Comparison of ENCODE assay signal across 22 cellular contexts in genomic region chr22:27997538-27997937, GRCh38.
DNase-seq lines count a peak whose midpoint lies in the region; ATAC-seq, FAIRE-seq and TF ChIP-seq lines count a peak whose summit lies in the region.
"Had no signal": no experiment of that assay in that cellular context is flagged by ENCODE, and none has a peak within 500 bp of the region (broad histone marks: within the 10 kb centered on the region; RNA-seq: fewer than 3 reads in every experiment).

No MANE protein-coding gene starts in this region.

- H3K9me3 Mint-ChIP-seq in activated T-helper 17 cell treated with anti-CD3 and anti-CD28 coated beads, Interleukin-2, amount 50 U/mL, for 72 hours, result no peaks in the 10 kb centered on the region
- H3K9me3 Mint-ChIP-seq: activated CD4-positive, alpha-beta memory T cell treated with anti-CD3 and anti-CD28 coated beads for 36 hours; immature natural killer cell had no signal

- H3K36me3 ChIP-seq in right atrium auricular region, result peaks cover 16% of the 10 kb centered on the region
- H3K36me3 ChIP-seq in adipocyte (ENCODE audit: control insufficient read depth, insufficient read depth, low read length, severe bottlenecking), result peaks cover 29% of the 10 kb centered on the region
- H3K36me3 ChIP-seq in kidney (ENCODE audit: control insufficient read depth in 1 of 2, insufficient read depth in 2 of 2, low read length in 2 of 2), result peaks cover 4 to 16% of the 10 kb centered on the region in 2 donors
- H3K36me3 ChIP-seq: MG63 had no signal

- H3K27me3 ChIP-seq in right atrium auricular region (no peaks in the 10 kb centered on the region), adipocyte (replicated peaks; ENCODE audit: control insufficient read depth, insufficient read depth, low read length) (no peaks in the 10 kb centered on the region)
- H3K27me3 ChIP-seq: adrenal gland, MG63 had no signal

- no peak overlapping the region for H3K4me3 ChIP-seq in right atrium auricular region
- H3K4me3 ChIP-seq in adipocyte (ENCODE audit: low read length), result no peak overlapping the region
- no peak overlapping the region for H3K4me3 ChIP-seq in kidney (ENCODE audit: low read length in 2 of 2)
- H3K4me3 ChIP-seq: adrenal gland, HAP-1, left ventricle myocardium inferior, MG63 had no signal

- H3K4me1 ChIP-seq in right atrium auricular region (no peaks in the 10 kb centered on the region), adipocyte (ENCODE audit: control insufficient read depth, insufficient read depth, low read length) (peaks cover 19% of the 10 kb centered on the region), kidney (ENCODE audit: control insufficient read depth in 1 of 2, insufficient read depth in 1 of 2, low read depth in 1 of 2, low read length in 2 of 2) (no peaks in the 10 kb centered on the region)
- H3K4me1 ChIP-seq: adrenal gland, HAP-1, left ventricle myocardium inferior had no signal

- FAIRE-seq in kidney (lab: Jason Lieb, UNC), result no peak
- FAIRE-seq: small intestine had no signal

- H3K9me3 ChIP-seq in right atrium auricular region, result no peaks in the 10 kb centered on the region
- no peaks in the 10 kb centered on the region for H3K9me3 ChIP-seq in adipocyte (ENCODE audit: control insufficient read depth, low read length)
- H3K9me3 ChIP-seq in kidney (ENCODE audit: control insufficient read depth in 1 of 2, low read length in 2 of 2), result no peaks in the 10 kb centered on the region
- H3K9me3 ChIP-seq: adrenal gland, HAP-1, left ventricle myocardium inferior, MG63 had no signal

- peak; percentile 2 for DNase-seq in left cardiac atrium
- no peak for DNase-seq in right atrium auricular region (ENCODE audit: low spot score)
- no peak for DNase-seq in adipocyte (ENCODE audit: low read depth)
- peak; percentile 30 for DNase-seq in kidney
- DNase-seq in retina, result no peak
- no peak for DNase-seq in DMS 273 treated with DMSO at 0.1 percent for 48 hours (lab: John Stamatoyannopoulos, UW)
- no peak for DNase-seq in T-helper 2 cell
- DNase-seq: activated CD4-positive, alpha-beta memory T cell treated with anti-CD3 and anti-CD28 coated beads for 36 hours; activated CD4-positive, CD25-positive, alpha-beta regulatory T cell; activated gamma-delta T cell; adrenal gland; C1 segment of cervical spinal cord; immature natural killer cell; MG63; NCI-H510A treated with DMSO at 0.1 percent for 48 hours; small intestine; stimulated activated CD4-positive, alpha-beta T cell treated with anti-CD3 and anti-CD28 coated beads, Interleukin-2, amount 100 ng/mL, for 48 hours; stimulated activated naive CD4-positive, alpha-beta T cell; T-helper 9 cell had no signal

- ATAC-seq in left cardiac atrium, result no peak
- no peak for ATAC-seq in activated T-helper 17 cell treated with anti-CD3 and anti-CD28 coated beads, Interleukin-2, amount 50 U/mL, for 72 hours (replicated peaks)

- H3K36me3 Mint-ChIP-seq in activated T-helper 17 cell treated with anti-CD3 and anti-CD28 coated beads, Interleukin-2, amount 50 U/mL, for 72 hours (ENCODE audit: low read depth), result no peaks in the 10 kb centered on the region
- H3K36me3 Mint-ChIP-seq: activated CD4-positive, alpha-beta memory T cell treated with anti-CD3 and anti-CD28 coated beads for 36 hours; immature natural killer cell had no signal

- no peaks in the 10 kb centered on the region for H3K4me1 Mint-ChIP-seq in activated T-helper 17 cell treated with anti-CD3 and anti-CD28 coated beads, Interleukin-2, amount 50 U/mL, for 72 hours
- H3K4me1 Mint-ChIP-seq: immature natural killer cell had no signal

- H3K4me3 Mint-ChIP-seq in activated T-helper 17 cell treated with anti-CD3 and anti-CD28 coated beads, Interleukin-2, amount 50 U/mL, for 72 hours, result no peak overlapping the region
- H3K4me3 Mint-ChIP-seq: activated CD4-positive, alpha-beta memory T cell treated with anti-CD3 and anti-CD28 coated beads for 36 hours; immature natural killer cell had no signal

- TF ChIP-seq CTCF in right atrium auricular region (IDR thresholded peaks at IDR 0.05) (no peak), kidney (IDR thresholded peaks at IDR 0.05; ENCODE audit: borderline replicate concordance, extremely low read depth, insufficient read depth) (no peak)

- no peaks in the 10 kb centered on the region for H3K27me3 Mint-ChIP-seq in activated T-helper 17 cell treated with anti-CD3 and anti-CD28 coated beads, Interleukin-2, amount 50 U/mL, for 72 hours
- H3K27me3 Mint-ChIP-seq: activated CD4-positive, alpha-beta memory T cell treated with anti-CD3 and anti-CD28 coated beads for 36 hours had no signal

- no peak overlapping the region for H3K27ac Mint-ChIP-seq in activated T-helper 17 cell treated with anti-CD3 and anti-CD28 coated beads, Interleukin-2, amount 50 U/mL, for 72 hours
- H3K27ac Mint-ChIP-seq: activated CD4-positive, alpha-beta memory T cell treated with anti-CD3 and anti-CD28 coated beads for 36 hours; immature natural killer cell had no signal

- intact Hi-C loops in left cardiac atrium (cut with DNase I) (no loop called here), kidney (cut with DNase I) (no loop called here)

- peak overlapping the region; percentile 47 for H3K9ac ChIP-seq in adipocyte (ENCODE audit: low read length)
- no peak overlapping the region for H3K9ac ChIP-seq in kidney (ENCODE audit: low read length in 2 of 2)

- H3K27ac ChIP-seq in right atrium auricular region (no peak overlapping the region), kidney (ENCODE audit: low read depth in 2 of 2, low read length in 2 of 2) (no peak overlapping the region)
- H3K27ac ChIP-seq: adrenal gland, left ventricle myocardium inferior had no signal

Comparison
In these comparisons a context has a peak if more than half of its experiments do, and no peak if none do; other contexts are left out.
1. DNase-seq: peak in left cardiac atrium (single experiment) and kidney (single experiment); none in right atrium auricular region (single experiment), adipocyte (single experiment), retina (single experiment), DMS 273 treated with DMSO at 0.1 percent for 48 hours (single experiment) and T-helper 2 cell (0 of 5).